In genomic region chr16:6211644-6212043, GRCh38 we compare ENCODE assay signal across 3 cellular contexts.
TF ChIP-seq lines count a peak whose summit lies in the region.

No MANE protein-coding gene starts in this region.

TF ChIP-seq in A549, 52 proteins besides CTCF, POLR2A, EP300 and RAD21 (continued from another document):
- TF ChIP-seq HOXA7 (CRISPR knock-in tag; IDR thresholded peaks at IDR 0.05), result no peak
- TF ChIP-seq HOXB13 (CRISPR knock-in tag; IDR thresholded peaks at IDR 0.05; ENCODE audit: low read depth), result no peak
- TF ChIP-seq NFE2L2 (conservative IDR thresholded peaks at IDR 0.05; ENCODE audit: low read length), result no peak
- TF ChIP-seq KDM5A (IDR thresholded peaks at IDR 0.05), result no peak

TF ChIP-seq in HEK293, 187 proteins besides CTCF, POLR2A, EP300 and RAD21 (continued from another document and continues in another):
- peak; percentile 42 for TF ChIP-seq ZNF510 (tag by site-specific recombination; IDR thresholded peaks at IDR 0.05; ENCODE audit: insufficient replicate concordance)
- no peak for TF ChIP-seq ZNF600 (tag by site-specific recombination; IDR thresholded peaks at IDR 0.05)
- TF ChIP-seq, protein P1, sequence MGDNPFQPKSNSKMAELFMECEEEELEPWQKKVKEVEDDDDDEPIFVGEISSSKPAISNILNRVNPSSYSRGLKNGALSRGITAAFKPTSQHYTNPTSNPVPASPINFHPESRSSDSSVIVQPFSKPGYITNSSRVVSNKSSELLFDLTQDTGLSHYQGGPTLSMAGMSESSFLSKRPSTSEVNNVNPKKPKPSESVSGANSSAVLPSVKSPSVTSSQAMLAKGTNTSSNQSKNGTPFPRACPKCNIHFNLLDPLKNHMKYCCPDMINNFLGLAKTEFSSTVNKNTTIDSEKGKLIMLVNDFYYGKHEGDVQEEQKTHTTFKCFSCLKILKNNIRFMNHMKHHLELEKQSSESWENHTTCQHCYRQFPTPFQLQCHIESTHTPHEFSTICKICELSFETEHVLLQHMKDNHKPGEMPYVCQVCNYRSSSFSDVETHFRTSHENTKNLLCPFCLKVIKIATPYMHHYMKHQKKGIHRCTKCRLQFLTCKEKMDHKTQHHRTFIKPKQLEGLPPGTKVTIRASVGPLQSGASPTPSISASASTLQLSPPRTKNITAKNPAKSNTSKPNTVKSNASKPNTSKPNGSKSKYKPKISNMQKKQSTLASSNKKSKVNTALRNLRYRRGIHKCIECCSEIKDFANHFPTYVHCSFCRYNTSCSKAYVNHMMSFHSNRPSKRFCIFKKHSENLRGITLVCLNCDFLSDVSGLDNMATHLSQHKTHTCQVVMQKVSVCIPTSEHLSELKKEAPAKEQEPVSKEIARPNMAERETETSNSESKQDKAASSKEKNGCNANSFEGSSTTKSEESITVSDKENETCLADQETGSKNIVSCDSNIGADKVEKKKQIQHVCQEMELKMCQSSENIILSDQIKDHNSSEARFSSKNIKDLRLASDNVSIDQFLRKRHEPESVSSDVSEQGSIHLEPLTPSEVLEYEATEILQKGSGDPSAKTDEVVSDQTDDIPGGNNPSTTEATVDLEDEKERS (tag by site-specific recombination; IDR thresholded peaks at IDR 0.05), result no peak
- TF ChIP-seq ZNF433 (tag by site-specific recombination; IDR thresholded peaks at IDR 0.05; ENCODE audit: low read depth), result peak; percentile 56; the same call in 1 of the 2 replicates
- TF ChIP-seq ZNF623 (tag by site-specific recombination; IDR thresholded peaks at IDR 0.05), result peak; percentile 59
- no peak for TF ChIP-seq ZNF768 (tag by site-specific recombination; IDR thresholded peaks at IDR 0.05)
- no peak for TF ChIP-seq GLIS1 (tag by site-specific recombination; IDR thresholded peaks at IDR 0.05)
- TF ChIP-seq ZFP37 (tag by site-specific recombination; IDR thresholded peaks at IDR 0.05), result no peak
- no peak for TF ChIP-seq ZNF148 (tag by site-specific recombination; IDR thresholded peaks at IDR 0.05; ENCODE audit: borderline replicate concordance)
- no peak for TF ChIP-seq ZNF354C (tag by site-specific recombination; IDR thresholded peaks at IDR 0.05; ENCODE audit: borderline replicate concordance, low read depth)
- TF ChIP-seq ZNF660 (tag by site-specific recombination; IDR thresholded peaks at IDR 0.05), result no peak
- TF ChIP-seq ZXDB (tag by site-specific recombination; IDR thresholded peaks at IDR 0.05), result peak; percentile 43; the same call in 1 of the 2 replicates
- TF ChIP-seq, protein P2, sequence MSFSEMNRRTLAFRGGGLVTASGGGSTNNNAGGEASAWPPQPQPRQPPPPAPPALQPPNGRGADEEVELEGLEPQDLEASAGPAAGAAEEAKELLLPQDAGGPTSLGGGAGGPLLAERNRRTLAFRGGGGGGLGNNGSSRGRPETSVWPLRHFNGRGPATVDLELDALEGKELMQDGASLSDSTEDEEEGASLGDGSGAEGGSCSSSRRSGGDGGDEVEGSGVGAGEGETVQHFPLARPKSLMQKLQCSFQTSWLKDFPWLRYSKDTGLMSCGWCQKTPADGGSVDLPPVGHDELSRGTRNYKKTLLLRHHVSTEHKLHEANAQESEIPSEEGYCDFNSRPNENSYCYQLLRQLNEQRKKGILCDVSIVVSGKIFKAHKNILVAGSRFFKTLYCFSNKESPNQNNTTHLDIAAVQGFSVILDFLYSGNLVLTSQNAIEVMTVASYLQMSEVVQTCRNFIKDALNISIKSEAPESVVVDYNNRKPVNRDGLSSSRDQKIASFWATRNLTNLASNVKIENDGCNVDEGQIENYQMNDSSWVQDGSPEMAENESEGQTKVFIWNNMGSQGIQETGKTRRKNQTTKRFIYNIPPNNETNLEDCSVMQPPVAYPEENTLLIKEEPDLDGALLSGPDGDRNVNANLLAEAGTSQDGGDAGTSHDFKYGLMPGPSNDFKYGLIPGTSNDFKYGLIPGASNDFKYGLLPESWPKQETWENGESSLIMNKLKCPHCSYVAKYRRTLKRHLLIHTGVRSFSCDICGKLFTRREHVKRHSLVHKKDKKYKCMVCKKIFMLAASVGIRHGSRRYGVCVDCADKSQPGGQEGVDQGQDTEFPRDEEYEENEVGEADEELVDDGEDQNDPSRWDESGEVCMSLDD (tag by site-specific recombination; IDR thresholded peaks at IDR 0.05), result no peak
- no peak for TF ChIP-seq ZNF2 (tag by site-specific recombination; IDR thresholded peaks at IDR 0.05)
- TF ChIP-seq ZNF585B (tag by site-specific recombination; IDR thresholded peaks at IDR 0.05), result no peak
- no peak for TF ChIP-seq HOXD13 (CRISPR knock-in tag; IDR thresholded peaks at IDR 0.05; ENCODE audit: borderline replicate concordance)
- 0 out of 2 replicates have a peak, but pooled peaks have one; percentile 30 for TF ChIP-seq ZNF292 (tag by site-specific recombination; IDR thresholded peaks at IDR 0.05; ENCODE audit: borderline replicate concordance, low read depth)
- no peak for TF ChIP-seq REPIN1 (tag by site-specific recombination; IDR thresholded peaks at IDR 0.05; ENCODE audit: low read depth)
- TF ChIP-seq ZNF157 (tag by site-specific recombination; IDR thresholded peaks at IDR 0.05), result no peak
- no peak for TF ChIP-seq SCRT2 (tag by site-specific recombination; IDR thresholded peaks at IDR 0.05)
- TF ChIP-seq ZBTB1 (tag by site-specific recombination; IDR thresholded peaks at IDR 0.05), result no peak
- TF ChIP-seq ZNF174 (tag by site-specific recombination; IDR thresholded peaks at IDR 0.05), result no peak
- no peak for TF ChIP-seq ZNF624 (tag by site-specific recombination; IDR thresholded peaks at IDR 0.05)
- no peak for TF ChIP-seq ZNF221 (tag by site-specific recombination; IDR thresholded peaks at IDR 0.05; ENCODE audit: borderline replicate concordance)
- no peak for TF ChIP-seq MEIS1 (CRISPR knock-in tag; IDR thresholded peaks at IDR 0.05; ENCODE audit: borderline replicate concordance)
- TF ChIP-seq MZF1 (tag by site-specific recombination; IDR thresholded peaks at IDR 0.05; ENCODE audit: borderline replicate concordance), result no peak
- TF ChIP-seq ZNF677 (tag by site-specific recombination; IDR thresholded peaks at IDR 0.05), result no peak

TF ChIP-seq in H1, 55 proteins besides CTCF, POLR2A, EP300 and RAD21 (continued from another document):
- TF ChIP-seq SP2 (IDR thresholded peaks at IDR 0.05; ENCODE audit: low read length) (no peak), KDM4A (IDR thresholded peaks at IDR 0.05; ENCODE audit: low read depth, low read length, severe bottlenecking) (no peak), BRCA1 (IDR thresholded peaks at IDR 0.05; ENCODE audit: low read depth, low read length) (no peak), TAF1 (IDR thresholded peaks at IDR 0.05; ENCODE audit: low read depth, low read length) (no peak)
- TF ChIP-seq, protein P3, sequence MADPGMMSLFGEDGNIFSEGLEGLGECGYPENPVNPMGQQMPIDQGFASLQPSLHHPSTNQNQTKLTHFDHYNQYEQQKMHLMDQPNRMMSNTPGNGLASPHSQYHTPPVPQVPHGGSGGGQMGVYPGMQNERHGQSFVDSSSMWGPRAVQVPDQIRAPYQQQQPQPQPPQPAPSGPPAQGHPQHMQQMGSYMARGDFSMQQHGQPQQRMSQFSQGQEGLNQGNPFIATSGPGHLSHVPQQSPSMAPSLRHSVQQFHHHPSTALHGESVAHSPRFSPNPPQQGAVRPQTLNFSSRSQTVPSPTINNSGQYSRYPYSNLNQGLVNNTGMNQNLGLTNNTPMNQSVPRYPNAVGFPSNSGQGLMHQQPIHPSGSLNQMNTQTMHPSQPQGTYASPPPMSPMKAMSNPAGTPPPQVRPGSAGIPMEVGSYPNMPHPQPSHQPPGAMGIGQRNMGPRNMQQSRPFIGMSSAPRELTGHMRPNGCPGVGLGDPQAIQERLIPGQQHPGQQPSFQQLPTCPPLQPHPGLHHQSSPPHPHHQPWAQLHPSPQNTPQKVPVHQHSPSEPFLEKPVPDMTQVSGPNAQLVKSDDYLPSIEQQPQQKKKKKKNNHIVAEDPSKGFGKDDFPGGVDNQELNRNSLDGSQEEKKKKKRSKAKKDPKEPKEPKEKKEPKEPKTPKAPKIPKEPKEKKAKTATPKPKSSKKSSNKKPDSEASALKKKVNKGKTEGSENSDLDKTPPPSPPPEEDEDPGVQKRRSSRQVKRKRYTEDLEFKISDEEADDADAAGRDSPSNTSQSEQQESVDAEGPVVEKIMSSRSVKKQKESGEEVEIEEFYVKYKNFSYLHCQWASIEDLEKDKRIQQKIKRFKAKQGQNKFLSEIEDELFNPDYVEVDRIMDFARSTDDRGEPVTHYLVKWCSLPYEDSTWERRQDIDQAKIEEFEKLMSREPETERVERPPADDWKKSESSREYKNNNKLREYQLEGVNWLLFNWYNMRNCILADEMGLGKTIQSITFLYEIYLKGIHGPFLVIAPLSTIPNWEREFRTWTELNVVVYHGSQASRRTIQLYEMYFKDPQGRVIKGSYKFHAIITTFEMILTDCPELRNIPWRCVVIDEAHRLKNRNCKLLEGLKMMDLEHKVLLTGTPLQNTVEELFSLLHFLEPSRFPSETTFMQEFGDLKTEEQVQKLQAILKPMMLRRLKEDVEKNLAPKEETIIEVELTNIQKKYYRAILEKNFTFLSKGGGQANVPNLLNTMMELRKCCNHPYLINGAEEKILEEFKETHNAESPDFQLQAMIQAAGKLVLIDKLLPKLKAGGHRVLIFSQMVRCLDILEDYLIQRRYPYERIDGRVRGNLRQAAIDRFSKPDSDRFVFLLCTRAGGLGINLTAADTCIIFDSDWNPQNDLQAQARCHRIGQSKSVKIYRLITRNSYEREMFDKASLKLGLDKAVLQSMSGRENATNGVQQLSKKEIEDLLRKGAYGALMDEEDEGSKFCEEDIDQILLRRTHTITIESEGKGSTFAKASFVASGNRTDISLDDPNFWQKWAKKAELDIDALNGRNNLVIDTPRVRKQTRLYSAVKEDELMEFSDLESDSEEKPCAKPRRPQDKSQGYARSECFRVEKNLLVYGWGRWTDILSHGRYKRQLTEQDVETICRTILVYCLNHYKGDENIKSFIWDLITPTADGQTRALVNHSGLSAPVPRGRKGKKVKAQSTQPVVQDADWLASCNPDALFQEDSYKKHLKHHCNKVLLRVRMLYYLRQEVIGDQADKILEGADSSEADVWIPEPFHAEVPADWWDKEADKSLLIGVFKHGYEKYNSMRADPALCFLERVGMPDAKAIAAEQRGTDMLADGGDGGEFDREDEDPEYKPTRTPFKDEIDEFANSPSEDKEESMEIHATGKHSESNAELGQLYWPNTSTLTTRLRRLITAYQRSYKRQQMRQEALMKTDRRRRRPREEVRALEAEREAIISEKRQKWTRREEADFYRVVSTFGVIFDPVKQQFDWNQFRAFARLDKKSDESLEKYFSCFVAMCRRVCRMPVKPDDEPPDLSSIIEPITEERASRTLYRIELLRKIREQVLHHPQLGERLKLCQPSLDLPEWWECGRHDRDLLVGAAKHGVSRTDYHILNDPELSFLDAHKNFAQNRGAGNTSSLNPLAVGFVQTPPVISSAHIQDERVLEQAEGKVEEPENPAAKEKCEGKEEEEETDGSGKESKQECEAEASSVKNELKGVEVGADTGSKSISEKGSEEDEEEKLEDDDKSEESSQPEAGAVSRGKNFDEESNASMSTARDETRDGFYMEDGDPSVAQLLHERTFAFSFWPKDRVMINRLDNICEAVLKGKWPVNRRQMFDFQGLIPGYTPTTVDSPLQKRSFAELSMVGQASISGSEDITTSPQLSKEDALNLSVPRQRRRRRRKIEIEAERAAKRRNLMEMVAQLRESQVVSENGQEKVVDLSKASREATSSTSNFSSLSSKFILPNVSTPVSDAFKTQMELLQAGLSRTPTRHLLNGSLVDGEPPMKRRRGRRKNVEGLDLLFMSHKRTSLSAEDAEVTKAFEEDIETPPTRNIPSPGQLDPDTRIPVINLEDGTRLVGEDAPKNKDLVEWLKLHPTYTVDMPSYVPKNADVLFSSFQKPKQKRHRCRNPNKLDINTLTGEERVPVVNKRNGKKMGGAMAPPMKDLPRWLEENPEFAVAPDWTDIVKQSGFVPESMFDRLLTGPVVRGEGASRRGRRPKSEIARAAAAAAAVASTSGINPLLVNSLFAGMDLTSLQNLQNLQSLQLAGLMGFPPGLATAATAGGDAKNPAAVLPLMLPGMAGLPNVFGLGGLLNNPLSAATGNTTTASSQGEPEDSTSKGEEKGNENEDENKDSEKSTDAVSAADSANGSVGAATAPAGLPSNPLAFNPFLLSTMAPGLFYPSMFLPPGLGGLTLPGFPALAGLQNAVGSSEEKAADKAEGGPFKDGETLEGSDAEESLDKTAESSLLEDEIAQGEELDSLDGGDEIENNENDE (IDR thresholded peaks at IDR 0.05; ENCODE audit: insufficient replicate concordance, low read length), result no peak
